In the genomic region with DNA sequence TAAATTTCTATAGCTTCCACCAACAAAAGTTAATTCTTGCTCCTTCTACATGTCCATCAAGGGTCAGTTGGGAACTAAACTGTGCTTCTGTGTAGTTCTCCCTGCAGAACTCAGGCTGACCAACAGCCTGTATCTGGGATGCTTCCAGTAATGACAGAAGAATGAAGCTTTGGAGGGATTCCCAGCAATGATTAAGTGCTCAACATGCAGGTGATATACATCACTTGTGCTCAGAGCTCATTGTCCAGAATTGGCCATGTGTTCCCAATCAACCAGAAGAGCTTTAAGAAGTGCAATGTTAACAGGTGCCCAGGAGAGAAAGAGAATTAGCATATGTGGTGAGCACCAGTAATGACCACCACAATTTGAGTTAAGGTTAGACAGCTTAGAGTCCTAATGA, we compare ENCODE assay signal across 1 cellular context.
TF ChIP-seq lines count a peak whose summit lies in the region.

No MANE protein-coding gene starts in this region.

TF ChIP-seq in HepG2, 621 proteins besides CTCF, POLR2A, EP300 and RAD21:
- no peak for TF ChIP-seq KMT2A (CRISPR knock-in tag; IDR thresholded peaks at IDR 0.05)
- TF ChIP-seq SMYD3 (CRISPR knock-in tag; IDR thresholded peaks at IDR 0.05), result no peak
- no peak for TF ChIP-seq CREB1 (IDR thresholded peaks at IDR 0.05)
- TF ChIP-seq CREB1 (CRISPR knock-in tag; IDR thresholded peaks at IDR 0.05), result no peak
- TF ChIP-seq ATM (IDR thresholded peaks at IDR 0.05; ENCODE audit: borderline replicate concordance), result no peak
- no peak for TF ChIP-seq CCAR2 (optimal IDR thresholded peaks at IDR 0.05; ENCODE audit: low read depth, low read length)
- TF ChIP-seq, protein P1, sequence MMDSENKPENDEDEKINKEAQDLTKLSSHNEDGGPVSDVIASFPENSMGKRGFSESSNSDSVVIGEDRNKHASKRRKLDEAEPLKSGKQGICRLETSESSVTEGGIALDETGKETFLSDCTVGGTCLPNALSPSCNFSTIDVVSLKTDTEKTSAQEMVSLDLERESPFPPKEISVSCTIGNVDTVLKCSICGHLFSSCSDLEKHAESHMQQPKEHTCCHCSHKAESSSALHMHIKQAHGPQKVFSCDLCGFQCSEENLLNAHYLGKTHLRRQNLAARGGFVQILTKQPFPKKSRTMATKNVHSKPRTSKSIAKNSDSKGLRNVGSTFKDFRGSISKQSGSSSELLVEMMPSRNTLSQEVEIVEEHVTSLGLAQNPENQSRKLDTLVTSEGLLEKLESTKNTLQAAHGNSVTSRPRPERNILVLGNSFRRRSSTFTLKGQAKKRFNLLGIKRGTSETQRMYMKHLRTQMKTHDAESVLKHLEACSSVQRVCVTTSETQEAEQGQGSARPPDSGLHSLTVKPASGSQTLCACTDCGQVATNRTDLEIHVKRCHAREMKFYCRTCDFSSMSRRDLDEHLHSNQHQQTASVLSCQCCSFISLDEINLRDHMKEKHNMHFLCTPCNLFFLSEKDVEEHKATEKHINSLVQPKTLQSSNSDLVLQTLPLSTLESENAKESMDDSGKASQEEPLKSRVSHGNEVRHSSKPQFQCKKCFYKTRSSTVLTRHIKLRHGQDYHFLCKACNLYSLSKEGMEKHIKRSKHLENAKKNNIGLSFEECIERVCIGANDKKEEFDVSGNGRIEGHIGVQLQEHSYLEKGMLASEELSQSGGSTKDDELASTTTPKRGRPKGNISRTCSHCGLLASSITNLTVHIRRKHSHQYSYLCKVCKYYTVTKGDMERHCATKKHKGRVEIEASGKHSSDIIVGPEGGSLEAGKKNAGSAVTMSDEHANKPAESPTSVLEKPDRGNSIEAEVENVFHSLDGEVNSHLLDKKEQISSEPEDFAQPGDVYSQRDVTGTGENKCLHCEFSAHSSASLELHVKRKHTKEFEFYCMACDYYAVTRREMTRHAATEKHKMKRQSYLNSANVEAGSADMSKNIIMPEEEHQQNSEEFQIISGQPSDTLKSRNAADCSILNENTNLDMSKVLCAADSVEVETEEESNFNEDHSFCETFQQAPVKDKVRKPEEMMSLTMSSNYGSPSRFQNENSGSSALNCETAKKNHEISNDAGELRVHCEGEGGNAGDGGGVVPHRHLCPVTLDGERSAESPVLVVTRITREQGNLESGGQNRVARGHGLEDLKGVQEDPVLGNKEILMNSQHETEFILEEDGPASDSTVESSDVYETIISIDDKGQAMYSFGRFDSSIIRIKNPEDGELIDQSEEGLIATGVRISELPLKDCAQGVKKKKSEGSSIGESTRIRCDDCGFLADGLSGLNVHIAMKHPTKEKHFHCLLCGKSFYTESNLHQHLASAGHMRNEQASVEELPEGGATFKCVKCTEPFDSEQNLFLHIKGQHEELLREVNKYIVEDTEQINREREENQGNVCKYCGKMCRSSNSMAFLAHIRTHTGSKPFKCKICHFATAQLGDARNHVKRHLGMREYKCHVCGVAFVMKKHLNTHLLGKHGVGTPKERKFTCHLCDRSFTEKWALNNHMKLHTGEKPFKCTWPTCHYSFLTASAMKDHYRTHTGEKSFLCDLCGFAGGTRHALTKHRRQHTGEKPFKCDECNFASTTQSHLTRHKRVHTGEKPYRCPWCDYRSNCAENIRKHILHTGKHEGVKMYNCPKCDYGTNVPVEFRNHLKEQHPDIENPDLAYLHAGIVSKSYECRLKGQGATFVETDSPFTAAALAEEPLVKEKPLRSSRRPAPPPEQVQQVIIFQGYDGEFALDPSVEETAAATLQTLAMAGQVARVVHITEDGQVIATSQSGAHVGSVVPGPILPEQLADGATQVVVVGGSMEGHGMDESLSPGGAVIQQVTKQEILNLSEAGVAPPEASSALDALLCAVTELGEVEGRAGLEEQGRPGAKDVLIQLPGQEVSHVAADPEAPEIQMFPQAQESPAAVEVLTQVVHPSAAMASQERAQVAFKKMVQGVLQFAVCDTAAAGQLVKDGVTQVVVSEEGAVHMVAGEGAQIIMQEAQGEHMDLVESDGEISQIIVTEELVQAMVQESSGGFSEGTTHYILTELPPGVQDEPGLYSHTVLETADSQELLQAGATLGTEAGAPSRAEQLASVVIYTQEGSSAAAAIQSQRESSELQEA (CRISPR knock-in tag; IDR thresholded peaks at IDR 0.05; ENCODE audit: not compliant biosample characterization), result no peak
- TF ChIP-seq RFX3 (CRISPR knock-in tag; IDR thresholded peaks at IDR 0.05), result no peak
